In the genomic region with DNA sequence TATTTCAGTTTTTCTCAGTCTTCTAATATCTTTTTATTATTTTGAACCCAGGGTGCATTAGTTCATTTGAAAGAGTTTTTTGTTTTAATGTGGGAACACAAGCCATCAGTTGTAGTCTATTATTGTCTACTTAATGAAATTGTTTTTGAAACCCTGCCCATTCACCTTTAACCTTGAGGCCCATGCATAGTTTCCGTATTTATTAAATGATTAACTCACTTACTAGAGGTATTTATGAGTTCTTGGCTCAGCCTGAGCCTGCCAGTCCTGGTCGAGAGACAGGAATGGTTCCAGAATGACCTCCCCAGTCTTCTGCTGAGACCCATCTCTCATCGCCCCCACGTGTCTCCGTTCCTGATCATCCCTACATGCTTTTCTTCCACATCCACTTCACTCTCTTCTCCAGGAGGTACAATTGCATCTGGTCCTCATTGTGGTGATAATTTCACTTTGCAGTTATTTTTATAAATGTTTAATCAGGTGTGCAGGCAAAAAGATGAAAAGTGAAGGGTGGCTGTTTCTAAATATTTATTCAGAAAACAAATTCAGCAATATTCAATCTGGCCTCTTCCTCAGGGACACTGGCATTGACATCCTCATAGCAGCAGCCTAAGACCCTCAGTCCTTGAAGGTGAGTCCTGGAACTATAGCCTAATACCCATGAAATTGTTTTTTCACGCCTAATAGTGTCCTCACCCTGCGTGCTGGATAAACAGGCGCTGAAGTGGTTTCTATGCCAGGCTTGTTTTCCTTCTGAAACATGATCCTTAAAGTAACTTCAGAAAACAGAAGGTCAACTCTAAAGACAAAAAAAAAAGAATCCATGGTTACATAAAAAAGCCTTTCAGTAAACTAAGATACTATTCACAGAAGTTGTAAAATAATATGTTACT, we compare ENCODE assay signal across 13 cellular contexts.
"Had no signal": no experiment of that assay in that cellular context is flagged by ENCODE, and none has a peak within 500 bp of the region (broad histone marks: within the 10 kb centered on the region; RNA-seq: fewer than 3 reads in every experiment).

No MANE protein-coding gene starts in this region.

- H3K27me3 Mint-ChIP-seq: activated CD4-positive, alpha-beta memory T cell treated with anti-CD3 and anti-CD28 coated beads for 36 hours had no signal

- ATAC-seq: activated T-cell treated with anti-CD3 and anti-CD28 coated beads, Interleukin-2, amount 50 U/mL, for 72 hours; mucosa of descending colon; natural killer cell treated with Interleukin-12 subunit alpha and Interleukin-12 subunit beta and Interleukin-15 and Interleukin-18, amount 100 ng/mL, for 72 hours had no signal

- H3K4me1 Mint-ChIP-seq: activated naive CD8-positive, alpha-beta T cell treated with anti-CD3 and anti-CD28 coated beads for 36 hours had no signal

- H3K27ac Mint-ChIP-seq: activated CD4-positive, alpha-beta memory T cell treated with anti-CD3 and anti-CD28 coated beads for 36 hours; activated naive CD8-positive, alpha-beta T cell treated with anti-CD3 and anti-CD28 coated beads for 36 hours; activated T-cell treated with anti-CD3 and anti-CD28 coated beads, Interleukin-2, amount 50 U/mL, for 72 hours; natural killer cell treated with Interleukin-12 subunit alpha and Interleukin-12 subunit beta and Interleukin-15 and Interleukin-18, amount 100 ng/mL, for 72 hours had no signal

- H3K9me3 Mint-ChIP-seq: activated CD4-positive, alpha-beta memory T cell treated with anti-CD3 and anti-CD28 coated beads for 36 hours; activated naive CD8-positive, alpha-beta T cell treated with anti-CD3 and anti-CD28 coated beads for 36 hours had no signal

- H3K9me3 ChIP-seq: colonic mucosa, mucosa of descending colon had no signal

- H3K4me1 ChIP-seq: colonic mucosa had no signal

- H3K27me3 ChIP-seq: colonic mucosa had no signal

- H3K4me3 ChIP-seq: colonic mucosa, lung, mucosa of descending colon had no signal

- H3K27ac ChIP-seq: colonic mucosa had no signal

- H3K4me3 Mint-ChIP-seq: activated CD4-positive, alpha-beta memory T cell treated with anti-CD3 and anti-CD28 coated beads for 36 hours; activated naive CD8-positive, alpha-beta T cell treated with anti-CD3 and anti-CD28 coated beads for 36 hours; activated T-cell treated with anti-CD3 and anti-CD28 coated beads, Interleukin-2, amount 50 U/mL, for 72 hours; natural killer cell treated with Interleukin-12 subunit alpha and Interleukin-12 subunit beta and Interleukin-15 and Interleukin-18, amount 100 ng/mL, for 72 hours had no signal

- H3K36me3 Mint-ChIP-seq: activated CD4-positive, alpha-beta memory T cell treated with anti-CD3 and anti-CD28 coated beads for 36 hours; activated naive CD8-positive, alpha-beta T cell treated with anti-CD3 and anti-CD28 coated beads for 36 hours; natural killer cell treated with Interleukin-12 subunit alpha and Interleukin-12 subunit beta and Interleukin-15 and Interleukin-18, amount 100 ng/mL, for 72 hours had no signal

- H3K36me3 ChIP-seq: colonic mucosa had no signal

- DNase-seq: activated CD4-positive, alpha-beta memory T cell treated with anti-CD3 and anti-CD28 coated beads for 36 hours; activated CD4-positive, CD25-positive, alpha-beta regulatory T cell treated with anti-CD3 and anti-CD28 coated beads, Interleukin-2, amount 50 U/mL, for 72 hours; activated gamma-delta T cell treated with Interleukin-2 at 50 U/mL for 16 hours; activated naive CD8-positive, alpha-beta T cell treated with anti-CD3 and anti-CD28 coated beads for 36 hours; activated T-cell treated with anti-CD3 and anti-CD28 coated beads, Interleukin-2, amount 50 U/mL, for 72 hours; colonic mucosa; effector CD8-positive, alpha-beta T cell; hypothalamus; mucosa of descending colon; retina; SW 1271 had no signal
